ENCODE assay signal across 8 cellular contexts in genomic region chr2:197310271-197310939, GRCh38. TPM values are rescaled to one million over a fixed set of nuclear protein-coding genes. Genes with fewer than 3 reads are reported as not detected.
DNase-seq lines count a peak whose midpoint lies in the region; ATAC-seq and TF ChIP-seq lines count a peak whose summit lies in the region.

ANKRD44 (minus strand) TSS chr2:197310780; CDS start chr2:197310604, 176 bp downstream.

- CTCF ChIA-PET in Panc1 (lab: Charles Lee): no interaction called here

- H3K4me1 Mint-ChIP-seq in IgD-negative memory B cell: peaks cover 18 to 37% (median 29%) of the 10 kb centered on the region in 3 donors
- H3K4me1 Mint-ChIP-seq in activated T-cell treated with anti-CD3 and anti-CD28 coated beads, Interleukin-2, amount 50 U/mL, for 4 hours (ENCODE audit: low read depth): peaks cover 71% of the 10 kb centered on the region

- no peaks in the 10 kb centered on the region for H3K36me3 ChIP-seq in Panc1 (ENCODE audit: control insufficient read depth, insufficient read depth, low read length)

- peak; percentile 89 for TF ChIP-seq CTCF in Panc1 (IDR thresholded peaks at IDR 0.05)

- peak within 1 kb of the TSS; percentile 89 to 99 (median 98) for H3K4me3 Mint-ChIP-seq in IgD-negative memory B cell
- peak within 1 kb of the TSS; percentile 94 for H3K4me3 Mint-ChIP-seq in activated T-cell treated with anti-CD3 and anti-CD28 coated beads, Interleukin-2, amount 50 U/mL, for 4 hours

- H3K9me3 Mint-ChIP-seq in IgD-negative memory B cell: no peaks in the 10 kb centered on the region
- no peaks in the 10 kb centered on the region for H3K9me3 Mint-ChIP-seq in activated T-cell treated with anti-CD3 and anti-CD28 coated beads, Interleukin-2, amount 50 U/mL, for 4 hours

- peak within 1 kb of the TSS; percentile 69 for H3K27ac ChIP-seq in Panc1 (ENCODE audit: low read length)

- DNase-seq in DMS153 treated with DMSO at 0.1 percent for 48 hours (lab: John Stamatoyannopoulos, UW; ENCODE audit: unreplicated experiment) (peak; percentile 68), Panc1 (ENCODE audit: low read depth, low spot score) (no peak), myocyte (ENCODE audit: low read depth) (peak; percentile 88)
- peak; percentile 85 for DNase-seq in activated T-cell treated with anti-CD3 and anti-CD28 coated beads, Interleukin-2, amount 50 U/mL, for 4 hours
- peak; percentile 77 to 85 for DNase-seq in stimulated activated CD8-positive, alpha-beta memory T cell treated with anti-CD3 and anti-CD28 coated beads, Interleukin-7, amount 100 ng/mL, for 48 hours (ENCODE audit: extremely low read depth in 1 of 2, low read depth in 1 of 2)

- H3K27me3 ChIP-seq in Panc1 (ENCODE audit: control insufficient read depth, insufficient read depth, low read length): no peaks in the 10 kb centered on the region

- intact Hi-C loops in Panc1 (cut with micrococcal nuclease; ENCODE audit: unreplicated experiment): no loop called here

- H3K36me3 Mint-ChIP-seq in IgD-negative memory B cell: peaks cover 3% of the 10 kb centered on the region
- no peaks in the 10 kb centered on the region for H3K36me3 Mint-ChIP-seq in activated T-cell treated with anti-CD3 and anti-CD28 coated beads, Interleukin-2, amount 50 U/mL, for 4 hours (ENCODE audit: insufficient read depth)

- ATAC-seq in GM21529 (IDR thresholded peaks at IDR 0.05; ENCODE audit: unreplicated experiment) (peak; percentile 66), Panc1 (peak; percentile 94), esophagus mucosa (peak; percentile 94)
- ATAC-seq in activated T-cell treated with anti-CD3 and anti-CD28 coated beads, Interleukin-2, amount 50 U/mL, for 4 hours: peak; percentile 80 to 83

- no TSS peak for BruUV-seq in Panc1 (replicated peaks; lab: Mats Ljungman, UMichigan)

- peaks cover 17% of the 10 kb centered on the region for H3K4me1 ChIP-seq in Panc1 (ENCODE audit: control insufficient read depth, insufficient read depth, low read length)

- in situ Hi-C loops in Panc1 (cut with HindIII; ENCODE audit: low pct_unique_long_range_greater_than_20kb, low sequenced_read_pairs): no loop called here

- no peaks in the 10 kb centered on the region for H3K9me3 ChIP-seq in Panc1 (ENCODE audit: control insufficient read depth, insufficient read depth, low read depth, low read length)

- peak within 1 kb of the TSS; percentile 91 to 99 (median 97) for H3K27ac Mint-ChIP-seq in IgD-negative memory B cell

- H3K27me3 Mint-ChIP-seq in IgD-negative memory B cell: no peaks in the 10 kb centered on the region
- no peaks in the 10 kb centered on the region for H3K27me3 Mint-ChIP-seq in activated T-cell treated with anti-CD3 and anti-CD28 coated beads, Interleukin-2, amount 50 U/mL, for 4 hours (ENCODE audit: low read depth)

- POLR2A ChIA-PET in Panc1 (lab: Charles Lee): interaction anchor here (0.6 kb wide), 1 partner anchor 200 kb away, joined by 4 read pairs; no protein-coding TSS in a partner anchor

- H3K4me3 ChIP-seq in Panc1 (ENCODE audit: low read depth in 2 of 2, low read length in 2 of 2): peak within 1 kb of the TSS; percentile 66 to 79

RNA-seq across cellular contexts. Expression of gene ANKRD44, which starts in this region (rescaled TPM):
- 91.6 TPM for polyA plus RNA-seq in IgD-negative memory B cell
- 7.8 TPM for total RNA-seq in Panc1 (2021; ENCODE audit: unreplicated experiment)
- 5.2 TPM for polyA plus RNA-seq in Panc1 (2012; ENCODE audit: insufficient read length)
- total RNA-seq in activated T-cell treated with anti-CD3 and anti-CD28 coated beads, Interleukin-2, amount 50 U/mL, for 4 hours: 10 to 100 TPM; 75.0 to 91.5 (median 78.3) TPM
- total RNA-seq in esophagus mucosa: 6.8 TPM
- total RNA-seq in myocyte: 6.0 and 9.7 TPM in 2 replicates
- 14.6 TPM for polyA plus RNA-seq in myocyte (2012)
